In genomic region chr18:56888978-56889377, GRCh38 we compare ENCODE assay signal across 23 cellular contexts.
"Had no signal": no experiment of that assay in that cellular context is flagged by ENCODE, and none has a peak within 500 bp of the region (broad histone marks: within the 10 kb centered on the region; RNA-seq: fewer than 3 reads in every experiment).

No MANE protein-coding gene starts in this region.

- H3K36me3 ChIP-seq: adrenal gland, ascending aorta, brain microvascular endothelial cell, heart right ventricle, left lung, right lobe of liver, thyroid gland had no signal

- H3K27ac ChIP-seq: adrenal gland, ascending aorta, foreskin keratinocyte, heart right ventricle, left lung, right lobe of liver, skin epidermis, thyroid gland had no signal

- DNase-seq: activated B cell treated with CpG ODN at 0.5 μM for 24 hours; activated CD4-positive, alpha-beta T cell treated with anti-CD3 and anti-CD28 coated beads, Interleukin-2, amount 50 U/mL, for 1 hour; activated CD8-positive, alpha-beta T cell treated with anti-CD3 and anti-CD28 coated beads for 36 hours; activated naive CD4-positive, alpha-beta T cell; activated naive CD8-positive, alpha-beta T cell treated with anti-CD3 and anti-CD28 coated beads for 36 hours; activated T-cell treated with anti-CD3 and anti-CD28 coated beads, Interleukin-2, amount 50 U/mL, for 48 hours; adrenal gland; brain microvascular endothelial cell; caudate nucleus; cortex of kidney; foreskin keratinocyte; heart right ventricle; left lung; right lobe of liver; stimulated activated CD4-positive, alpha-beta T cell treated with anti-CD3 and anti-CD28 coated beads, Interleukin-12 subunit alpha, Interleukin-12 subunit beta, amount 100 ng/mL, for 4 hours; stimulated activated CD4-positive, alpha-beta T cell treated with anti-CD3 and anti-CD28 coated beads, Interleukin-4, amount 100 ng/mL, for 1 hour; stimulated activated naive CD8-positive, alpha-beta T cell treated with anti-CD3 and anti-CD28 coated beads, Interleukin-15, Interleukin-2, amounts not matched to agents 100 U/mL and 50 U/mL, for 24 hours; T-helper 2 cell; thyroid gland had no signal

- H3K27me3 ChIP-seq: adrenal gland, ascending aorta, brain microvascular endothelial cell, foreskin keratinocyte, heart right ventricle, left lung, right lobe of liver, thyroid gland had no signal

- H3K4me1 ChIP-seq: adrenal gland, ascending aorta, left lung, right lobe of liver, thyroid gland had no signal

- FAIRE-seq: endothelial cell of umbilical vein had no signal

- H3K9me3 ChIP-seq: adrenal gland, left lung, right lobe of liver, thyroid gland had no signal

- H3K4me3 ChIP-seq: adrenal gland, ascending aorta, heart right ventricle, left lung, lung, right lobe of liver, skin epidermis, thyroid gland had no signal
